16 cellular contexts compared by ENCODE assay signal in the genomic region with DNA sequence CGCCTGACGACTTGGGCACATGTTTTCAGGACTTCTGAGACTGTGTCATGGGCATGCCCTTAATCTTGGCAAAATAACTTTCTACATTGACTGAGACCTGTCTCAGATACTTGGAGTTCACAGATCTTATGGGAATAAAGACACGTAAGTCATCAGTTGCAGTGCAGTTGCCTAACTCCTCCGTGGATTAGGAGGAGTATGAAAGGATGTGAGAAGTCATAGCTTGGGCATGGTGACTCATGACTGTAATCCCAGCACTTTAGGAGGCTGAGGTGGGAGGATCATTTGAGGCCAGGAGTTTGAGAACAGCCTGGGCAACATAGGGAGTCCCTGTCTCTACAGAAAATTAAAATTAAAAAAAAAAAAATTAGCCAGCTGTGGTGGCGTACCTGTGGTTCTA. TPM values are rescaled to one million over a fixed set of nuclear protein-coding genes. Genes with fewer than 3 reads are reported as not detected.
DNase-seq lines count a peak whose midpoint lies in the region; ATAC-seq and TF ChIP-seq lines count a peak whose summit lies in the region.
"Had no signal": no experiment of that assay in that cellular context is flagged by ENCODE, and none has a peak within 500 bp of the region (broad histone marks: within the 10 kb centered on the region; RNA-seq: fewer than 3 reads in every experiment).

No MANE protein-coding gene starts in this region.

- ATAC-seq in HG03159 (IDR thresholded peaks at IDR 0.05; ENCODE audit: unreplicated experiment) (no peak), left lobe of liver (no peak)
- no peak for ATAC-seq in activated naive CD8-positive, alpha-beta T cell treated with anti-CD3 and anti-CD28 coated beads, Interleukin-2, amount 50 U/mL, for 24 hours

- no peak for TF ChIP-seq POLR2A in NB4 (IDR thresholded peaks at IDR 0.05; ENCODE audit: extremely low read depth, insufficient read length)

- peaks cover 15% of the 10 kb centered on the region for H3K4me1 Mint-ChIP-seq in T-helper 1 cell treated with Interleukin-12 subunit alpha and Interleukin-12 subunit beta and Interleukin-4 antibody, amounts not matched to agents 30 μg/mL and 1 μg/mL, for 36 hours (ENCODE audit: low read depth)
- H3K4me1 Mint-ChIP-seq in activated naive CD8-positive, alpha-beta T cell treated with anti-CD3 and anti-CD28 coated beads, Interleukin-2, amount 50 U/mL, for 24 hours: peaks cover 18% of the 10 kb centered on the region

- H3K36me3 Mint-ChIP-seq in T-helper 1 cell treated with Interleukin-12 subunit alpha and Interleukin-12 subunit beta and Interleukin-4 antibody, amounts not matched to agents 30 μg/mL and 1 μg/mL, for 36 hours (ENCODE audit: low read depth): no peaks in the 10 kb centered on the region
- H3K36me3 Mint-ChIP-seq in activated naive CD8-positive, alpha-beta T cell treated with anti-CD3 and anti-CD28 coated beads, Interleukin-2, amount 50 U/mL, for 24 hours (ENCODE audit: low read depth): peaks cover 5% of the 10 kb centered on the region

- H3K4me3 ChIP-seq in NB4 (ENCODE audit: low read depth, low read length): no peak overlapping the region
- H3K4me3 ChIP-seq: PC-9, SJCRH30 had no signal

- no peaks in the 10 kb centered on the region for H3K27me3 Mint-ChIP-seq in T-helper 1 cell treated with Interleukin-12 subunit alpha and Interleukin-12 subunit beta and Interleukin-4 antibody, amounts not matched to agents 30 μg/mL and 1 μg/mL, for 36 hours (ENCODE audit: low read depth)
- no peaks in the 10 kb centered on the region for H3K27me3 Mint-ChIP-seq in activated naive CD8-positive, alpha-beta T cell treated with anti-CD3 and anti-CD28 coated beads, Interleukin-2, amount 50 U/mL, for 24 hours

- H3K27ac Mint-ChIP-seq in T-helper 1 cell treated with Interleukin-12 subunit alpha and Interleukin-12 subunit beta and Interleukin-4 antibody, amounts not matched to agents 30 μg/mL and 1 μg/mL, for 36 hours: peak overlapping the region; percentile 6
- H3K27ac Mint-ChIP-seq in activated naive CD8-positive, alpha-beta T cell treated with anti-CD3 and anti-CD28 coated beads, Interleukin-2, amount 50 U/mL, for 24 hours: no peak overlapping the region

- TF ChIP-seq CTCF in NB4 (IDR thresholded peaks at IDR 0.05; ENCODE audit: low read depth, low read length): no peak

- no peak for DNase-seq in T-helper 1 cell
- peak; percentile 15 for DNase-seq in NB4 (ENCODE audit: low read depth)
- DNase-seq in amniotic epithelial cell (ENCODE audit: low read depth): peak; percentile 55
- DNase-seq in activated naive CD8-positive, alpha-beta T cell treated with anti-CD3 and anti-CD28 coated beads, Interleukin-2, amount 50 U/mL, for 24 hours: no peak
- no peak for DNase-seq in left lobe of liver (ENCODE audit: low spot score)
- DNase-seq in activated effector memory CD4-positive, alpha-beta T cell treated with Interleukin-2 at 50 U/mL for 16 hours: no peak
- DNase-seq: AML-193, DMS79 treated with DMSO at 0.1 percent for 48 hours, NCI-H187, NCI-H2227 treated with DMSO at 0.1 percent for 48 hours, NCI-H524 treated with DMSO at 0.1 percent for 48 hours, PC-9, SJCRH30, T-helper 2 cell had no signal

- H3K4me3 Mint-ChIP-seq in T-helper 1 cell treated with Interleukin-12 subunit alpha and Interleukin-12 subunit beta and Interleukin-4 antibody, amounts not matched to agents 30 μg/mL and 1 μg/mL, for 36 hours: no peak overlapping the region
- H3K4me3 Mint-ChIP-seq in activated naive CD8-positive, alpha-beta T cell treated with anti-CD3 and anti-CD28 coated beads, Interleukin-2, amount 50 U/mL, for 24 hours: no peak overlapping the region

- H3K9me3 Mint-ChIP-seq in T-helper 1 cell treated with Interleukin-12 subunit alpha and Interleukin-12 subunit beta and Interleukin-4 antibody, amounts not matched to agents 30 μg/mL and 1 μg/mL, for 36 hours: no peaks in the 10 kb centered on the region
- H3K9me3 Mint-ChIP-seq in activated naive CD8-positive, alpha-beta T cell treated with anti-CD3 and anti-CD28 coated beads, Interleukin-2, amount 50 U/mL, for 24 hours: no peaks in the 10 kb centered on the region

RNA-seq across cellular contexts. Expression of a gene that starts 49.6 kb away (rescaled TPM):
- total RNA-seq in left lobe of liver: 4.9 TPM

Comparison
In these comparisons a context has a peak if more than half of its experiments do, and no peak if none do; other contexts are left out.
1. DNase-seq: peak in NB4 (single experiment) and amniotic epithelial cell (single experiment); none in T-helper 1 cell (0 of 5), activated naive CD8-positive, alpha-beta T cell treated with anti-CD3 and anti-CD28 coated beads, Interleukin-2, amount 50 U/mL, for 24 hours (single experiment), left lobe of liver (single experiment) and activated effector memory CD4-positive, alpha-beta T cell treated with Interleukin-2 at 50 U/mL for 16 hours (single experiment).